19 cellular contexts compared by ENCODE assay signal in genomic region chr22:33166206-33166605, GRCh38.
DNase-seq lines count a peak whose midpoint lies in the region; ATAC-seq and TF ChIP-seq lines count a peak whose summit lies in the region.
"Had no signal": no experiment of that assay in that cellular context is flagged by ENCODE, and none has a peak within 500 bp of the region (broad histone marks: within the 10 kb centered on the region; RNA-seq: fewer than 3 reads in every experiment).

No MANE protein-coding gene starts in this region.

- no peak overlapping the region for H2BK12ac ChIP-seq in trophoblast cell (ENCODE audit: low read length)

- no peak overlapping the region for H3K18ac ChIP-seq in trophoblast cell (ENCODE audit: low read length)

- H3K27me3 ChIP-seq in endodermal cell (ENCODE audit: control insufficient read depth, insufficient read depth, low read length, poor library complexity, severe bottlenecking) (no peaks in the 10 kb centered on the region), trophoblast cell (ENCODE audit: insufficient read depth, low read length) (no peaks in the 10 kb centered on the region)
- H3K27me3 ChIP-seq: BE2C had no signal

- H3K4me1 ChIP-seq in endodermal cell (ENCODE audit: control insufficient read depth, insufficient read depth, low read length) (peaks cover 8% of the 10 kb centered on the region), trophoblast cell (ENCODE audit: control insufficient read depth in 1 of 2, insufficient read depth in 2 of 2, low read length in 2 of 2) (no peaks in the 10 kb centered on the region)
- H3K4me1 ChIP-seq: BE2C, Caco-2 had no signal

- no peak overlapping the region for H2BK5ac ChIP-seq in trophoblast cell (ENCODE audit: low read depth, low read length, poor library complexity)

- H3K27ac ChIP-seq in endodermal cell (ENCODE audit: low read depth, low read length) (no peak overlapping the region), trophoblast cell (ENCODE audit: low read depth, low read length) (no peak overlapping the region)

- H3K4ac ChIP-seq in trophoblast cell (ENCODE audit: low read depth, low read length) = no peak overlapping the region

- H3K14ac ChIP-seq in trophoblast cell (ENCODE audit: low read length) = no peak overlapping the region

- no peak overlapping the region for H3K4me2 ChIP-seq in trophoblast cell (ENCODE audit: low read length)

- H2AFZ ChIP-seq in trophoblast cell (ENCODE audit: insufficient read depth, low read length, poor library complexity) = no peak overlapping the region

- H3K27me3 Mint-ChIP-seq in endodermal cell (ENCODE audit: insufficient read depth) = peaks cover 13% of the 10 kb centered on the region
- no peaks in the 10 kb centered on the region for H3K27me3 Mint-ChIP-seq in activated T-helper 2 cell treated with anti-CD3 and anti-CD28 coated beads, Interferon-gamma antibody, Interleukin-2, Interleukin-4, amounts not matched to agents 10 μg/mL and 5 μg/mL and 100 μg/mL, durations not matched to agents 14 hours and 24 hours and 36 hours (ENCODE audit: low read depth)
- H3K27me3 Mint-ChIP-seq: CD4-positive, CD25-positive, alpha-beta regulatory T cell had no signal

- H2AK5ac ChIP-seq in trophoblast cell (ENCODE audit: low read length) = no peak overlapping the region

- H3K27ac Mint-ChIP-seq in endodermal cell = no peak overlapping the region
- no peak overlapping the region for H3K27ac Mint-ChIP-seq in activated T-helper 2 cell treated with anti-CD3 and anti-CD28 coated beads, Interferon-gamma antibody, Interleukin-2, Interleukin-4, amounts not matched to agents 10 μg/mL and 5 μg/mL and 100 μg/mL, durations not matched to agents 14 hours and 24 hours and 36 hours
- H3K27ac Mint-ChIP-seq: CD4-positive, CD25-positive, alpha-beta regulatory T cell had no signal

- no peak for ATAC-seq in GM19351 (IDR thresholded peaks at IDR 0.05; ENCODE audit: unreplicated experiment)
- ATAC-seq: HCT116 had no signal

- no peak overlapping the region for H3K4me3 Mint-ChIP-seq in endodermal cell
- H3K4me3 Mint-ChIP-seq in activated T-helper 2 cell treated with anti-CD3 and anti-CD28 coated beads, Interferon-gamma antibody, Interleukin-2, Interleukin-4, amounts not matched to agents 10 μg/mL and 5 μg/mL and 100 μg/mL, durations not matched to agents 14 hours and 24 hours and 36 hours (ENCODE audit: low read depth) = no peak overlapping the region
- H3K4me3 Mint-ChIP-seq: CD4-positive, CD25-positive, alpha-beta regulatory T cell had no signal

- no peak for TF ChIP-seq CTCF in endodermal cell (conservative IDR thresholded peaks at IDR 0.05)

- 82 to 86% methylated on average over 7 of the region's 7 CpGs for WGBS in endodermal cell (ENCODE audit: insufficient coverage in 1 of 2, insufficient read length in 1 of 2), 2 experiments
- WGBS in trophoblast cell (ENCODE audit: extremely low coverage, insufficient coverage, insufficient read length) = no CpG with 5 or more reads among the region's 7 CpGs

- H3K36me3 Mint-ChIP-seq in endodermal cell (ENCODE audit: low read depth) = no peaks in the 10 kb centered on the region
- H3K36me3 Mint-ChIP-seq in activated T-helper 2 cell treated with anti-CD3 and anti-CD28 coated beads, Interferon-gamma antibody, Interleukin-2, Interleukin-4, amounts not matched to agents 10 μg/mL and 5 μg/mL and 100 μg/mL, durations not matched to agents 14 hours and 24 hours and 36 hours (ENCODE audit: low read depth) = no peaks in the 10 kb centered on the region
- H3K36me3 Mint-ChIP-seq: CD4-positive, CD25-positive, alpha-beta regulatory T cell had no signal

- peaks cover 13% of the 10 kb centered on the region for H3K9me3 Mint-ChIP-seq in endodermal cell
- H3K9me3 Mint-ChIP-seq in activated T-helper 2 cell treated with anti-CD3 and anti-CD28 coated beads, Interferon-gamma antibody, Interleukin-2, Interleukin-4, amounts not matched to agents 10 μg/mL and 5 μg/mL and 100 μg/mL, durations not matched to agents 14 hours and 24 hours and 36 hours = no peaks in the 10 kb centered on the region
- H3K9me3 Mint-ChIP-seq: CD4-positive, CD25-positive, alpha-beta regulatory T cell had no signal

- no peak overlapping the region for H4K12ac ChIP-seq in trophoblast cell (ENCODE audit: low read depth, low read length)

- no peak overlapping the region for H2BK120ac ChIP-seq in trophoblast cell (ENCODE audit: insufficient read depth, low read length, poor library complexity)

- H3K9ac ChIP-seq in endodermal cell (ENCODE audit: extremely low read depth, low read length, poor library complexity, severe bottlenecking) (no peak overlapping the region), trophoblast cell (ENCODE audit: low read length) (peak overlapping the region; percentile 1)

- H4K8ac ChIP-seq in trophoblast cell (ENCODE audit: low read depth, low read length) = no peak overlapping the region

- H3K9me3 ChIP-seq in endodermal cell (ENCODE audit: control insufficient read depth, low read length) (peaks cover 13% of the 10 kb centered on the region), trophoblast cell (ENCODE audit: insufficient read depth, low read depth, low read length) (no peaks in the 10 kb centered on the region)
- H3K9me3 ChIP-seq: Caco-2 had no signal

- H3K4me3 ChIP-seq in endodermal cell (ENCODE audit: low read length) = no peak overlapping the region
- H3K4me3 ChIP-seq in trophoblast cell (ENCODE audit: low read depth, low read length) = no peak overlapping the region

- no peaks in the 10 kb centered on the region for H3K79me1 ChIP-seq in trophoblast cell (ENCODE audit: low read length)

- no peak overlapping the region for H4K91ac ChIP-seq in trophoblast cell (ENCODE audit: low read depth, low read length)

- no peaks in the 10 kb centered on the region for H3K79me2 ChIP-seq in trophoblast cell (ENCODE audit: control insufficient read depth, insufficient read depth, low read length, poor library complexity)

- no peak overlapping the region for H3K23ac ChIP-seq in trophoblast cell (ENCODE audit: low read length)

- DNase-seq in NCI-H2171 treated with DMSO at 0.1 percent for 48 hours (lab: John Stamatoyannopoulos, UW) (peak; percentile 1), NCI-H2171 (lab: John Stamatoyannopoulos, UW) (no peak), NCI-H2029 treated with DMSO at 0.1 percent for 48 hours (lab: John Stamatoyannopoulos, UW) (peak; percentile 32), endodermal cell (peak; percentile 46), trophoblast cell (no peak), NCI-H1417 (lab: John Stamatoyannopoulos, UW) (no peak)
- DNase-seq in activated T-helper 2 cell treated with anti-CD3 and anti-CD28 coated beads, Interferon-gamma antibody, Interleukin-2, Interleukin-4, amounts not matched to agents 10 μg/mL and 5 μg/mL and 100 μg/mL, durations not matched to agents 14 hours and 24 hours and 36 hours (ENCODE audit: low spot score) = no peak
- DNase-seq: BE2C; Caco-2; CD4-positive, CD25-positive, alpha-beta regulatory T cell; GF-D8; KBM-7; NCI-H1092 treated with DMSO at 0.1 percent for 48 hours; NCI-H446 treated with DMSO at 0.1 percent for 48 hours; NCI-H774; OCI-M1; Right ventricle myocardium superior had no signal

- H3K4me1 Mint-ChIP-seq in endodermal cell = peaks cover 17% of the 10 kb centered on the region
- H3K4me1 Mint-ChIP-seq in activated T-helper 2 cell treated with anti-CD3 and anti-CD28 coated beads, Interferon-gamma antibody, Interleukin-2, Interleukin-4, amounts not matched to agents 10 μg/mL and 5 μg/mL and 100 μg/mL, durations not matched to agents 14 hours and 24 hours and 36 hours (ENCODE audit: low read depth) = no peaks in the 10 kb centered on the region
- H3K4me1 Mint-ChIP-seq: CD4-positive, CD25-positive, alpha-beta regulatory T cell had no signal

- intact Hi-C loops in activated T-helper 2 cell treated with anti-CD3 and anti-CD28 coated beads, Interferon-gamma antibody, Interleukin-2, Interleukin-4, amounts not matched to agents 10 μg/mL and 5 μg/mL and 100 μg/mL, durations not matched to agents 14 hours and 24 hours and 36 hours (cut with micrococcal nuclease) = no loop called here

- H3K36me3 ChIP-seq in endodermal cell (ENCODE audit: control insufficient read depth, insufficient read depth, low read length) (no peaks in the 10 kb centered on the region), trophoblast cell (ENCODE audit: control insufficient read depth in 1 of 2, insufficient read depth in 2 of 2, low read length in 2 of 2) (no peaks in the 10 kb centered on the region)
- H3K36me3 ChIP-seq: BE2C had no signal

Comparison
In these comparisons a context has a peak if more than half of its experiments do, and no peak if none do; other contexts are left out.
1. DNase-seq: peak in NCI-H2171 treated with DMSO at 0.1 percent for 48 hours (single experiment), NCI-H2029 treated with DMSO at 0.1 percent for 48 hours (single experiment) and endodermal cell (single experiment); none in NCI-H2171 (single experiment), trophoblast cell (0 of 2), NCI-H1417 (0 of 3) and activated T-helper 2 cell treated with anti-CD3 and anti-CD28 coated beads, Interferon-gamma antibody, Interleukin-2, Interleukin-4, amounts not matched to agents 10 μg/mL and 5 μg/mL and 100 μg/mL, durations not matched to agents 14 hours and 24 hours and 36 hours (single experiment).